In genomic region chr5:132180134-132180745, GRCh38 we compare ENCODE assay signal across 8 cellular contexts. TPM values are rescaled to one million over a fixed set of nuclear protein-coding genes. Genes with fewer than 3 reads are reported as not detected.
A peak's percentile ranks its signal among the peaks of the same experiment; 100 is the strongest.
DNase-seq lines count a peak whose midpoint lies in the region; ATAC-seq and TF ChIP-seq lines count a peak whose summit lies in the region.

No MANE protein-coding gene starts in this region.

- H3K4me1 ChIP-seq in esophagus squamous epithelium: peaks cover 0 to 15% (median 0%) of the 10 kb centered on the region in 3 donors

- peak overlapping the region; percentile 5 for H3K4me3 Mint-ChIP-seq in nephron progenitor cell

- no peaks in the 10 kb centered on the region for H3K36me3 ChIP-seq in esophagus squamous epithelium

- H3K4me1 Mint-ChIP-seq in nephron progenitor cell: peaks cover 31% of the 10 kb centered on the region

- WGBS in esophagus squamous epithelium, 2 donors: 16 to 17% methylated on average over 8 of the region's 8 CpGs

- H3K27me3 ChIP-seq in esophagus squamous epithelium: no peaks in the 10 kb centered on the region

- H3K9me3 Mint-ChIP-seq in nephron progenitor cell: peaks cover 3% of the 10 kb centered on the region

- no peak overlapping the region for H3K27ac Mint-ChIP-seq in nephron progenitor cell

- TF ChIP-seq CTCF in esophagus squamous epithelium (IDR thresholded peaks at IDR 0.05) (peak; percentile 36 to 75 (median 58)), nephron progenitor cell (IDR thresholded peaks at IDR 0.05) (peak; percentile 73)

- H3K27me3 Mint-ChIP-seq in nephron progenitor cell (ENCODE audit: low read depth, poor library complexity): peaks cover 6% of the 10 kb centered on the region

- ATAC-seq in SK-N-SH treated with all-trans-retinoic acid at 6 μM for 48 hours (peak; percentile 86), GM19397 (IDR thresholded peaks at IDR 0.05; ENCODE audit: unreplicated experiment) (no peak)

- no peak for TF ChIP-seq POLR2A in esophagus squamous epithelium (IDR thresholded peaks at IDR 0.05)

- H3K27ac ChIP-seq in esophagus squamous epithelium: no peak overlapping the region

- H3K4me3 ChIP-seq in esophagus squamous epithelium: no peak overlapping the region

- intact Hi-C loops in esophagus squamous epithelium (cut with DNase I): no loop called here

- DNase-seq in NCI-H1092 treated with DMSO at 0.1 percent for 48 hours (lab: John Stamatoyannopoulos, UW): peak; percentile 2
- no peak for DNase-seq in NCI-H1092 (lab: John Stamatoyannopoulos, UW)
- peak; percentile 46 for DNase-seq in HS-5 (ENCODE audit: low read depth)
- no peak for DNase-seq in esophagus squamous epithelium (lab: John Stamatoyannopoulos, UW)
- no peak for DNase-seq in nephron progenitor cell
- no peak for DNase-seq in activated CD4-positive, CD25-positive, alpha-beta regulatory T cell treated with anti-CD3 and anti-CD28 coated beads, Interleukin-2, amount 50 U/mL, for 72 hours

- no peaks in the 10 kb centered on the region for H3K36me3 Mint-ChIP-seq in nephron progenitor cell (ENCODE audit: low read depth)

- no peaks in the 10 kb centered on the region for H3K9me3 ChIP-seq in esophagus squamous epithelium

TF ChIP-seq in SK-N-SH treated with all-trans-retinoic acid at 6 μM for 48 hours, 23 proteins besides CTCF, POLR2A, EP300 and RAD21:
- no peak for TF ChIP-seq RARB (CRISPR knock-in tag; IDR thresholded peaks at IDR 0.05)
- no peak for TF ChIP-seq ISL1 (CRISPR knock-in tag; IDR thresholded peaks at IDR 0.05)
- TF ChIP-seq TSHZ2 (CRISPR knock-in tag; IDR thresholded peaks at IDR 0.05): no peak
- TF ChIP-seq ZNF8 (CRISPR knock-in tag; IDR thresholded peaks at IDR 0.05): no peak
- TF ChIP-seq ZFP30 (CRISPR knock-in tag; IDR thresholded peaks at IDR 0.05): no peak
- no peak for TF ChIP-seq PATZ1 (CRISPR knock-in tag; IDR thresholded peaks at IDR 0.05; ENCODE audit: borderline replicate concordance)
- TF ChIP-seq PPARA (CRISPR knock-in tag; IDR thresholded peaks at IDR 0.05; ENCODE audit: borderline replicate concordance): no peak
- no peak for TF ChIP-seq SNAI2 (CRISPR knock-in tag; IDR thresholded peaks at IDR 0.05)
- no peak for TF ChIP-seq BACH2 (CRISPR knock-in tag; IDR thresholded peaks at IDR 0.05; ENCODE audit: borderline replicate concordance)
- TF ChIP-seq TCF4 (CRISPR knock-in tag; IDR thresholded peaks at IDR 0.05; ENCODE audit: borderline replicate concordance): no peak

RNA-seq across cellular contexts. Expression of gene P4HA2, which starts 47.4 kb away (rescaled TPM):
- 10 to 100 TPM; 14.7 to 22.2 (median 16.7) TPM for total RNA-seq in esophagus squamous epithelium

Comparison
In these comparisons a context has a peak if more than half of its experiments do, and no peak if none do; other contexts are left out.
1. DNase-seq: peak in NCI-H1092 treated with DMSO at 0.1 percent for 48 hours (single experiment) and HS-5 (single experiment); none in NCI-H1092 (single experiment), esophagus squamous epithelium (single experiment), nephron progenitor cell (single experiment) and activated CD4-positive, CD25-positive, alpha-beta regulatory T cell treated with anti-CD3 and anti-CD28 coated beads, Interleukin-2, amount 50 U/mL, for 72 hours (single experiment).